1 cellular context compared by ENCODE assay signal in genomic region chr7:25913574-25914224, GRCh38.
TF ChIP-seq lines count a peak whose summit lies in the region.

No MANE protein-coding gene starts in this region.

TF ChIP-seq in HEK293, 187 proteins besides CTCF, POLR2A, EP300 and RAD21 (continued from another document):
- no peak for TF ChIP-seq ZNF513 (tag by site-specific recombination; IDR thresholded peaks at IDR 0.05)
- TF ChIP-seq ZNF600 (tag by site-specific recombination; IDR thresholded peaks at IDR 0.05), result no peak
- no peak for TF ChIP-seq MEIS1 (CRISPR knock-in tag; IDR thresholded peaks at IDR 0.05; ENCODE audit: borderline replicate concordance)
- no peak for TF ChIP-seq ZNF112 (tag by site-specific recombination; IDR thresholded peaks at IDR 0.05)
- no peak for TF ChIP-seq ZNF239 (tag by site-specific recombination; IDR thresholded peaks at IDR 0.05)
- TF ChIP-seq, protein P1, sequence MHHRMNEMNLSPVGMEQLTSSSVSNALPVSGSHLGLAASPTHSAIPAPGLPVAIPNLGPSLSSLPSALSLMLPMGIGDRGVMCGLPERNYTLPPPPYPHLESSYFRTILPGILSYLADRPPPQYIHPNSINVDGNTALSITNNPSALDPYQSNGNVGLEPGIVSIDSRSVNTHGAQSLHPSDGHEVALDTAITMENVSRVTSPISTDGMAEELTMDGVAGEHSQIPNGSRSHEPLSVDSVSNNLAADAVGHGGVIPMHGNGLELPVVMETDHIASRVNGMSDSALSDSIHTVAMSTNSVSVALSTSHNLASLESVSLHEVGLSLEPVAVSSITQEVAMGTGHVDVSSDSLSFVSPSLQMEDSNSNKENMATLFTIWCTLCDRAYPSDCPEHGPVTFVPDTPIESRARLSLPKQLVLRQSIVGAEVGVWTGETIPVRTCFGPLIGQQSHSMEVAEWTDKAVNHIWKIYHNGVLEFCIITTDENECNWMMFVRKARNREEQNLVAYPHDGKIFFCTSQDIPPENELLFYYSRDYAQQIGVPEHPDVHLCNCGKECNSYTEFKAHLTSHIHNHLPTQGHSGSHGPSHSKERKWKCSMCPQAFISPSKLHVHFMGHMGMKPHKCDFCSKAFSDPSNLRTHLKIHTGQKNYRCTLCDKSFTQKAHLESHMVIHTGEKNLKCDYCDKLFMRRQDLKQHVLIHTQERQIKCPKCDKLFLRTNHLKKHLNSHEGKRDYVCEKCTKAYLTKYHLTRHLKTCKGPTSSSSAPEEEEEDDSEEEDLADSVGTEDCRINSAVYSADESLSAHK (tag by site-specific recombination; IDR thresholded peaks at IDR 0.05), result no peak
- TF ChIP-seq SP3 (tag by site-specific recombination; IDR thresholded peaks at IDR 0.05), result no peak
- TF ChIP-seq ZNF302 (tag by site-specific recombination; IDR thresholded peaks at IDR 0.05; ENCODE audit: low read depth), result no peak
- TF ChIP-seq ZNF416 (tag by site-specific recombination; IDR thresholded peaks at IDR 0.05), result no peak
- TF ChIP-seq SCRT1 (tag by site-specific recombination; IDR thresholded peaks at IDR 0.05; ENCODE audit: borderline replicate concordance), result no peak
- no peak for TF ChIP-seq ZNF114 (tag by site-specific recombination; IDR thresholded peaks at IDR 0.05)
- TF ChIP-seq ZNF366 (tag by site-specific recombination; conservative IDR thresholded peaks at IDR 0.05), result no peak; the same call in 1 of the 2 replicates
- TF ChIP-seq ZIC2 (tag by site-specific recombination; IDR thresholded peaks at IDR 0.05), result no peak
- TF ChIP-seq SP2 (tag by site-specific recombination; IDR thresholded peaks at IDR 0.05), result no peak
- peak; percentile 14; the same call in 1 of the 2 replicates for TF ChIP-seq ZBTB17 (tag by site-specific recombination; IDR thresholded peaks at IDR 0.05)
- TF ChIP-seq ZNF37A (tag by site-specific recombination; IDR thresholded peaks at IDR 0.05), result no peak
- TF ChIP-seq ZNF132 (tag by site-specific recombination; IDR thresholded peaks at IDR 0.05; ENCODE audit: borderline replicate concordance), result no peak
- TF ChIP-seq WT1 (tag by site-specific recombination; IDR thresholded peaks at IDR 0.05), result 0 out of 2 replicates have a peak, but pooled peaks have one; percentile 46
- no peak for TF ChIP-seq KLF7 (tag by site-specific recombination; IDR thresholded peaks at IDR 0.05; ENCODE audit: borderline replicate concordance)
- TF ChIP-seq, protein P2, sequence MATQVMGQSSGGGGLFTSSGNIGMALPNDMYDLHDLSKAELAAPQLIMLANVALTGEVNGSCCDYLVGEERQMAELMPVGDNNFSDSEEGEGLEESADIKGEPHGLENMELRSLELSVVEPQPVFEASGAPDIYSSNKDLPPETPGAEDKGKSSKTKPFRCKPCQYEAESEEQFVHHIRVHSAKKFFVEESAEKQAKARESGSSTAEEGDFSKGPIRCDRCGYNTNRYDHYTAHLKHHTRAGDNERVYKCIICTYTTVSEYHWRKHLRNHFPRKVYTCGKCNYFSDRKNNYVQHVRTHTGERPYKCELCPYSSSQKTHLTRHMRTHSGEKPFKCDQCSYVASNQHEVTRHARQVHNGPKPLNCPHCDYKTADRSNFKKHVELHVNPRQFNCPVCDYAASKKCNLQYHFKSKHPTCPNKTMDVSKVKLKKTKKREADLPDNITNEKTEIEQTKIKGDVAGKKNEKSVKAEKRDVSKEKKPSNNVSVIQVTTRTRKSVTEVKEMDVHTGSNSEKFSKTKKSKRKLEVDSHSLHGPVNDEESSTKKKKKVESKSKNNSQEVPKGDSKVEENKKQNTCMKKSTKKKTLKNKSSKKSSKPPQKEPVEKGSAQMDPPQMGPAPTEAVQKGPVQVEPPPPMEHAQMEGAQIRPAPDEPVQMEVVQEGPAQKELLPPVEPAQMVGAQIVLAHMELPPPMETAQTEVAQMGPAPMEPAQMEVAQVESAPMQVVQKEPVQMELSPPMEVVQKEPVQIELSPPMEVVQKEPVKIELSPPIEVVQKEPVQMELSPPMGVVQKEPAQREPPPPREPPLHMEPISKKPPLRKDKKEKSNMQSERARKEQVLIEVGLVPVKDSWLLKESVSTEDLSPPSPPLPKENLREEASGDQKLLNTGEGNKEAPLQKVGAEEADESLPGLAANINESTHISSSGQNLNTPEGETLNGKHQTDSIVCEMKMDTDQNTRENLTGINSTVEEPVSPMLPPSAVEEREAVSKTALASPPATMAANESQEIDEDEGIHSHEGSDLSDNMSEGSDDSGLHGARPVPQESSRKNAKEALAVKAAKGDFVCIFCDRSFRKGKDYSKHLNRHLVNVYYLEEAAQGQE (tag by site-specific recombination; IDR thresholded peaks at IDR 0.05), result no peak
- no peak for TF ChIP-seq EGR2 (tag by site-specific recombination; IDR thresholded peaks at IDR 0.05; ENCODE audit: low read depth)
- TF ChIP-seq ZNF621 (tag by site-specific recombination; IDR thresholded peaks at IDR 0.05), result no peak
- TF ChIP-seq, protein P3, sequence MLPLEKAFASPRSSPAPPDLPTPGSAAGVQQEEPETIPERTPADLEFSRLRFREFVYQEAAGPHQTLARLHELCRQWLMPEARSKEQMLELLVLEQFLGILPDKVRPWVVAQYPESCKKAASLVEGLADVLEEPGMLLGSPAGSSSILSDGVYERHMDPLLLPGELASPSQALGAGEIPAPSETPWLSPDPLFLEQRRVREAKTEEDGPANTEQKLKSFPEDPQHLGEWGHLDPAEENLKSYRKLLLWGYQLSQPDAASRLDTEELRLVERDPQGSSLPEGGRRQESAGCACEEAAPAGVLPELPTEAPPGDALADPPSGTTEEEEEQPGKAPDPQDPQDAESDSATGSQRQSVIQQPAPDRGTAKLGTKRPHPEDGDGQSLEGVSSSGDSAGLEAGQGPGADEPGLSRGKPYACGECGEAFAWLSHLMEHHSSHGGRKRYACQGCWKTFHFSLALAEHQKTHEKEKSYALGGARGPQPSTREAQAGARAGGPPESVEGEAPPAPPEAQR (tag by site-specific recombination; IDR thresholded peaks at IDR 0.05), result no peak
- TF ChIP-seq ZNF223 (tag by site-specific recombination; IDR thresholded peaks at IDR 0.05), result no peak
- no peak for TF ChIP-seq ZNF521 (tag by site-specific recombination; IDR thresholded peaks at IDR 0.05)
- TF ChIP-seq ZNF248 (tag by site-specific recombination; IDR thresholded peaks at IDR 0.05), result no peak
- no peak for TF ChIP-seq ZNF530 (tag by site-specific recombination; IDR thresholded peaks at IDR 0.05; ENCODE audit: low read depth)
- TF ChIP-seq ZNF341 (tag by site-specific recombination; IDR thresholded peaks at IDR 0.05; ENCODE audit: low read depth), result no peak
- no peak for TF ChIP-seq ZNF707 (tag by site-specific recombination; IDR thresholded peaks at IDR 0.05)
- no peak for TF ChIP-seq HIC1 (tag by site-specific recombination; IDR thresholded peaks at IDR 0.05)
- no peak for TF ChIP-seq HOXC10 (CRISPR knock-in tag; IDR thresholded peaks at IDR 0.05)
- TF ChIP-seq, protein P4, sequence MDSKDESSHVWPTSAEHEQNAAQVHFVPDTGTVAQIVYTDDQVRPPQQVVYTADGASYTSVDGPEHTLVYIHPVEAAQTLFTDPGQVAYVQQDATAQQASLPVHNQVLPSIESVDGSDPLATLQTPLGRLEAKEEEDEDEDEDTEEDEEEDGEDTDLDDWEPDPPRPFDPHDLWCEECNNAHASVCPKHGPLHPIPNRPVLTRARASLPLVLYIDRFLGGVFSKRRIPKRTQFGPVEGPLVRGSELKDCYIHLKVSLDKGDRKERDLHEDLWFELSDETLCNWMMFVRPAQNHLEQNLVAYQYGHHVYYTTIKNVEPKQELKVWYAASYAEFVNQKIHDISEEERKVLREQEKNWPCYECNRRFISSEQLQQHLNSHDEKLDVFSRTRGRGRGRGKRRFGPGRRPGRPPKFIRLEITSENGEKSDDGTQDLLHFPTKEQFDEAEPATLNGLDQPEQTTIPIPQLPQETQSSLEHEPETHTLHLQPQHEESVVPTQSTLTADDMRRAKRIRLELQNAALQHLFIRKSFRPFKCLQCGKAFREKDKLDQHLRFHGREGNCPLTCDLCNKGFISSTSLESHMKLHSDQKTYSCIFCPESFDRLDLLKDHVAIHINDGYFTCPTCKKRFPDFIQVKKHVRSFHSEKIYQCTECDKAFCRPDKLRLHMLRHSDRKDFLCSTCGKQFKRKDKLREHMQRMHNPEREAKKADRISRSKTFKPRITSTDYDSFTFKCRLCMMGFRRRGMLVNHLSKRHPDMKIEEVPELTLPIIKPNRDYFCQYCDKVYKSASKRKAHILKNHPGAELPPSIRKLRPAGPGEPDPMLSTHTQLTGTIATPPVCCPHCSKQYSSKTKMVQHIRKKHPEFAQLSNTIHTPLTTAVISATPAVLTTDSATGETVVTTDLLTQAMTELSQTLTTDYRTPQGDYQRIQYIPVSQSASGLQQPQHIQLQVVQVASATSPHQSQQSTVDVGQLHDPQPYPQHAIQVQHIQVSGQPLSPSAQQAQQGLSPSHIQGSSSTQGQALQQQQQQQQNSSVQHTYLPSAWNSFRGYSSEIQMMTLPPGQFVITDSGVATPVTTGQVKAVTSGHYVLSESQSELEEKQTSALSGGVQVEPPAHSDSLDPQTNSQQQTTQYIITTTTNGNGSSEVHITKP (tag by site-specific recombination; IDR thresholded peaks at IDR 0.05), result peak; percentile 46
- TF ChIP-seq, protein P5, sequence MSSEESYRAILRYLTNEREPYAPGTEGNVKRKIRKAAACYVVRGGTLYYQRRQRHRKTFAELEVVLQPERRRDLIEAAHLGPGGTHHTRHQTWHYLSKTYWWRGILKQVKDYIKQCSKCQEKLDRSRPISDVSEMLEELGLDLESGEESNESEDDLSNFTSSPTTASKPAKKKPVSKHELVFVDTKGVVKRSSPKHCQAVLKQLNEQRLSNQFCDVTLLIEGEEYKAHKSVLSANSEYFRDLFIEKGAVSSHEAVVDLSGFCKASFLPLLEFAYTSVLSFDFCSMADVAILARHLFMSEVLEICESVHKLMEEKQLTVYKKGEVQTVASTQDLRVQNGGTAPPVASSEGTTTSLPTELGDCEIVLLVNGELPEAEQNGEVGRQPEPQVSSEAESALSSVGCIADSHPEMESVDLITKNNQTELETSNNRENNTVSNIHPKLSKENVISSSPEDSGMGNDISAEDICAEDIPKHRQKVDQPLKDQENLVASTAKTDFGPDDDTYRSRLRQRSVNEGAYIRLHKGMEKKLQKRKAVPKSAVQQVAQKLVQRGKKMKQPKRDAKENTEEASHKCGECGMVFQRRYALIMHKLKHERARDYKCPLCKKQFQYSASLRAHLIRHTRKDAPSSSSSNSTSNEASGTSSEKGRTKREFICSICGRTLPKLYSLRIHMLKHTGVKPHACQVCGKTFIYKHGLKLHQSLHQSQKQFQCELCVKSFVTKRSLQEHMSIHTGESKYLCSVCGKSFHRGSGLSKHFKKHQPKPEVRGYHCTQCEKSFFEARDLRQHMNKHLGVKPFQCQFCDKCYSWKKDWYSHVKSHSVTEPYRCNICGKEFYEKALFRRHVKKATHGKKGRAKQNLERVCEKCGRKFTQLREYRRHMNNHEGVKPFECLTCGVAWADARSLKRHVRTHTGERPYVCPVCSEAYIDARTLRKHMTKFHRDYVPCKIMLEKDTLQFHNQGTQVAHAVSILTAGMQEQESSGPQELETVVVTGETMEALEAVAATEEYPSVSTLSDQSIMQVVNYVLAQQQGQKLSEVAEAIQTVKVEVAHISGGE (tag by site-specific recombination; conservative IDR thresholded peaks at IDR 0.05; ENCODE audit: low read depth), result no peak
- TF ChIP-seq, protein P6, sequence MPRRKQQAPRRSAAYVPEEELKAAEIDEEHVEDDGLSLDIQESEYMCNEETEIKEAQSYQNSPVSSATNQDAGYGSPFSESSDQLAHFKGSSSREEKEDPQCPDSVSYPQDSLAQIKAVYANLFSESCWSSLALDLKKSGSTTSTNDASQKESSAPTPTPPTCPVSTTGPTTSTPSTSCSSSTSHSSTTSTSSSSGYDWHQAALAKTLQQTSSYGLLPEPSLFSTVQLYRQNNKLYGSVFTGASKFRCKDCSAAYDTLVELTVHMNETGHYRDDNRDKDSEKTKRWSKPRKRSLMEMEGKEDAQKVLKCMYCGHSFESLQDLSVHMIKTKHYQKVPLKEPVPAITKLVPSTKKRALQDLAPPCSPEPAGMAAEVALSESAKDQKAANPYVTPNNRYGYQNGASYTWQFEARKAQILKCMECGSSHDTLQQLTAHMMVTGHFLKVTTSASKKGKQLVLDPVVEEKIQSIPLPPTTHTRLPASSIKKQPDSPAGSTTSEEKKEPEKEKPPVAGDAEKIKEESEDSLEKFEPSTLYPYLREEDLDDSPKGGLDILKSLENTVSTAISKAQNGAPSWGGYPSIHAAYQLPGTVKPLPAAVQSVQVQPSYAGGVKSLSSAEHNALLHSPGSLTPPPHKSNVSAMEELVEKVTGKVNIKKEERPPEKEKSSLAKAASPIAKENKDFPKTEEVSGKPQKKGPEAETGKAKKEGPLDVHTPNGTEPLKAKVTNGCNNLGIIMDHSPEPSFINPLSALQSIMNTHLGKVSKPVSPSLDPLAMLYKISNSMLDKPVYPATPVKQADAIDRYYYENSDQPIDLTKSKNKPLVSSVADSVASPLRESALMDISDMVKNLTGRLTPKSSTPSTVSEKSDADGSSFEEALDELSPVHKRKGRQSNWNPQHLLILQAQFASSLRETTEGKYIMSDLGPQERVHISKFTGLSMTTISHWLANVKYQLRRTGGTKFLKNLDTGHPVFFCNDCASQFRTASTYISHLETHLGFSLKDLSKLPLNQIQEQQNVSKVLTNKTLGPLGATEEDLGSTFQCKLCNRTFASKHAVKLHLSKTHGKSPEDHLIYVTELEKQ (tag by site-specific recombination; IDR thresholded peaks at IDR 0.05; ENCODE audit: borderline replicate concordance), result no peak
- TF ChIP-seq ZBTB48 (tag by site-specific recombination; IDR thresholded peaks at IDR 0.05), result no peak
- TF ChIP-seq ZNF837 (tag by site-specific recombination; IDR thresholded peaks at IDR 0.05), result no peak
- TF ChIP-seq KLF10 (tag by site-specific recombination; IDR thresholded peaks at IDR 0.05), result no peak
- no peak for TF ChIP-seq KLF9 (tag by site-specific recombination; IDR thresholded peaks at IDR 0.05; ENCODE audit: low read depth)
- no peak for TF ChIP-seq ZNF624 (tag by site-specific recombination; IDR thresholded peaks at IDR 0.05)
- no peak for TF ChIP-seq ZNF549 (tag by site-specific recombination; IDR thresholded peaks at IDR 0.05)
